8 cellular contexts compared by ENCODE assay signal in the genomic region with DNA sequence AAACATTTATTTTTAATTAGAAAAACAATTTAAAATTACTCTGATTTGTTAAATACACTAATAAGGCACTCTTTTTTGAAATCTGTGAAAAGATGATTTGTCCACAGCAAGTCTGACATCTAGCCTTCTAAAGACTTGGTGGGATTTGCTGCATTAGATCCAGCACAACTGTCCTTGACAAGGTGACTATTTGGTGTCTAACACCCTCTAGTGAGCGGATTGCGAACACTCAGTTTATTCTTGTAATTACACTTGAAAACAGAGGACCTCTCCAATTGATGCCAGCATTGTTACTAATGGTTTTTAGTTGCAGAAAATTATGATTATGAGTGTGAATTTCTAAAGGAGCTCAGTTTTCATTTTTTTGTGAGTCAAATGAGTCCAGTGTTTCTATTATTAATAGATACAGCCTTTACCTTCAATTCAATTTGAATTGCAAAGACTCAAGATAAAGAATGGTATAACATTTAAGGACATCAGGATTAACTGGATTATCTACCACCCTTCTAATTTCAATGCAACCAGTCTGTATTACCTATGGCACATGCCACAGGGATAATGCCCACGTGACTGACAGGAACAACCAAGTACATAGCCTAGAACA.
DNase-seq lines count a peak whose midpoint lies in the region; ATAC-seq and TF ChIP-seq lines count a peak whose summit lies in the region.

No MANE protein-coding gene starts in this region.

- no peak overlapping the region for H3K27ac Mint-ChIP-seq in stimulated activated memory B cell treated with anti-CD40 and anti-IgM and Interleukin-4, amounts not matched to agents 10 μg/mL and 1 μg/mL and 100 μg/mL, for 72 hours

- no peaks in the 10 kb centered on the region for H3K4me1 Mint-ChIP-seq in stimulated activated memory B cell treated with anti-CD40 and anti-IgM and Interleukin-4, amounts not matched to agents 10 μg/mL and 1 μg/mL and 100 μg/mL, for 72 hours

- H3K9me3 Mint-ChIP-seq in stimulated activated memory B cell treated with anti-CD40 and anti-IgM and Interleukin-4, amounts not matched to agents 10 μg/mL and 1 μg/mL and 100 μg/mL, for 72 hours: no peaks in the 10 kb centered on the region

- DNase-seq in AG20443 (ENCODE audit: low spot score): peak; percentile 76
- peak; percentile 45 for DNase-seq in GM13977 (ENCODE audit: low spot score)
- peak; percentile 69 to 93 (median 70) for DNase-seq in NCI-H1417 (lab: John Stamatoyannopoulos, UW)
- DNase-seq in SKM-1 (lab: John Stamatoyannopoulos, UW; ENCODE audit: unreplicated experiment): peak; percentile 47
- DNase-seq in fibroblast of the conjunctiva (ENCODE audit: low read depth): peak; percentile 87
- DNase-seq in non-pigmented ciliary epithelial cell (ENCODE audit: low read depth): peak; percentile 71

- peak; percentile 87 for ATAC-seq in HG02870 (IDR thresholded peaks at IDR 0.05; ENCODE audit: unreplicated experiment)
- no peak for ATAC-seq in stimulated activated memory B cell treated with anti-CD40 and anti-IgM and Interleukin-4, amounts not matched to agents 10 μg/mL and 1 μg/mL and 100 μg/mL, for 72 hours

- H3K27me3 Mint-ChIP-seq in stimulated activated memory B cell treated with anti-CD40 and anti-IgM and Interleukin-4, amounts not matched to agents 10 μg/mL and 1 μg/mL and 100 μg/mL, for 72 hours: no peaks in the 10 kb centered on the region

- H3K36me3 Mint-ChIP-seq in stimulated activated memory B cell treated with anti-CD40 and anti-IgM and Interleukin-4, amounts not matched to agents 10 μg/mL and 1 μg/mL and 100 μg/mL, for 72 hours: no peaks in the 10 kb centered on the region

- H3K4me3 Mint-ChIP-seq in stimulated activated memory B cell treated with anti-CD40 and anti-IgM and Interleukin-4, amounts not matched to agents 10 μg/mL and 1 μg/mL and 100 μg/mL, for 72 hours: no peak overlapping the region

- TF ChIP-seq CTCF in GM13977 (IDR thresholded peaks at IDR 0.05; ENCODE audit: extremely low read depth, insufficient read depth, missing control alignments): peak; percentile 75

- in situ Hi-C loops in GM13977 (cut with MboI; ENCODE audit: low pct_unique_long_range_greater_than_20kb, low sequenced_read_pairs, unreplicated experiment): no loop called here
